Comparison of ENCODE assay signal across 8 cellular contexts in genomic region chr7:76166404-76167255, GRCh38. TPM values are rescaled to one million over a fixed set of nuclear protein-coding genes. Genes with fewer than 3 reads are reported as not detected.
DNase-seq lines count a peak whose midpoint lies in the region; ATAC-seq and TF ChIP-seq lines count a peak whose summit lies in the region.

No MANE protein-coding gene starts in this region.

- DNase-seq in AG20443 (ENCODE audit: low spot score), result peak; percentile 99
- peak; percentile 62 for DNase-seq in NCI-H510A (lab: John Stamatoyannopoulos, UW)
- DNase-seq in activated CD4-positive, alpha-beta T cell treated with anti-CD3 and anti-CD28 coated beads for 4 hours, result peak; percentile 87 to 91
- DNase-seq in choroid plexus epithelial cell (ENCODE audit: low read depth), result peak; percentile 97
- peak; percentile 69 for DNase-seq in kidney epithelial cell (ENCODE audit: low read depth)
- DNase-seq in stimulated activated CD4-positive, alpha-beta T cell treated with anti-CD3 and anti-CD28 coated beads, Interleukin-15, amount 100 ng/mL, for 1 hour (ENCODE audit: low read depth in 1 of 2, low spot score in 1 of 2), result peak; percentile 83 to 85

- ATAC-seq in GM19035 (IDR thresholded peaks at IDR 0.05; ENCODE audit: unreplicated experiment), result peak; percentile 91
- ATAC-seq in HG03354 (IDR thresholded peaks at IDR 0.05; ENCODE audit: poor library complexity, severe bottlenecking, unreplicated experiment), result peak; percentile 95

- TF ChIP-seq CTCF in choroid plexus epithelial cell (conservative IDR thresholded peaks at IDR 0.05; ENCODE audit: low read depth, low read length) (peak; percentile 33), kidney epithelial cell (IDR thresholded peaks at IDR 0.05; ENCODE audit: insufficient read depth, low read length, poor library complexity, severe bottlenecking) (no peak)

- H3K36me3 ChIP-seq in kidney epithelial cell (ENCODE audit: control insufficient read depth, insufficient read depth, low read length), result no peaks in the 10 kb centered on the region

- H3K4me3 ChIP-seq in choroid plexus epithelial cell (ENCODE audit: low read depth, low read length) (peak overlapping the region; percentile 81), kidney epithelial cell (ENCODE audit: low read depth, low read length) (peak overlapping the region; percentile 50)

- no peaks in the 10 kb centered on the region for H3K27me3 ChIP-seq in kidney epithelial cell (ENCODE audit: control insufficient read depth, insufficient read depth, low read length)

RNA-seq across cellular contexts. Expression of gene SRRM3, which starts 35.1 kb away (rescaled TPM):
- total RNA-seq in kidney epithelial cell, result 0.21 TPM in 1 of 2 replicates, not detected in the other

Comparison
In these comparisons a context has a peak if more than half of its experiments do, and no peak if none do; other contexts are left out.
1. Peak in every context shown above with its lines: DNase-seq, ATAC-seq and H3K4me3 ChIP-seq.